ENCODE assay signal across 34 cellular contexts in the genomic region with DNA sequence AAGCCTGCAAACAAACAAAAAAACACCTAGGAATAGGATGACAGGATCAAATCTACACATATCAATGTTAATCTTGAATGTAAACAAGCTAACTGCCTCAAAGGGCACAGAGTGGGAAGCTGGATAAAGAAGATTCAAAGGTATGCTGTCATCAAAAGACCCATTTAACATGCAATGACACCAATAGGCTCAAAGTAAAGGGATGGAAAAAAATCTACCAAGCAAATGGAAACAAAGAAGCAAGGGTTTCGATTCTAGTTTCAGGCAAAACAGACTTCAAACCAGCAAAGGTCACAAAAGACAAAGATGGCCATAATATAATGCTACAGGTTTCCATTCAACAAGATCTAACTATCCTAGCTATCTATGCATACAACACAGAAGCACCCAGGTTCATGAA. TPM values are rescaled to one million over a fixed set of nuclear protein-coding genes. Genes with fewer than 3 reads are reported as not detected.
A peak's percentile ranks its signal among the peaks of the same experiment; 100 is the strongest.
DNase-seq lines count a peak whose midpoint lies in the region; ATAC-seq and TF ChIP-seq lines count a peak whose summit lies in the region.
"Had no signal": no experiment of that assay in that cellular context is flagged by ENCODE, and none has a peak within 500 bp of the region (broad histone marks: within the 10 kb centered on the region; RNA-seq: fewer than 3 reads in every experiment).

No MANE protein-coding gene starts in this region.

- peak overlapping the region in 1 of 2 donors; percentile 6 for H3K4me3 Mint-ChIP-seq in activated T-cell treated with anti-CD3 and anti-CD28 coated beads, Interleukin-2, amount 50 U/mL, for 72 hours
- peak overlapping the region in 1 of 2 donors; percentile 1 for H3K4me3 Mint-ChIP-seq in stimulated activated naive B cell treated with anti-CD40 and anti-IgM and Interleukin-4, amounts not matched to agents 10 μg/mL and 1 μg/mL and 100 μg/mL, for 72 hours
- H3K4me3 Mint-ChIP-seq: activated naive CD4-positive, alpha-beta T cell treated with anti-CD3 and anti-CD28 coated beads, Interleukin-2, amount 10 ng/mL, durations not matched to agents 7 days and 5 days; central memory CD8-positive, alpha-beta T cell; HFFc6; nephron; T-cell had no signal

- DNase-seq in activated T-cell treated with anti-CD3 and anti-CD28 coated beads, Interleukin-2, amount 50 U/mL, for 72 hours: no peak
- DNase-seq in activated T-cell treated with anti-CD3 and anti-CD28 coated beads, Interleukin-2, amount 50 U/mL, for 48 hours: no peak
- DNase-seq in stimulated activated naive B cell treated with anti-CD40 and anti-IgM and Interleukin-4, amounts not matched to agents 10 μg/mL and 1 μg/mL and 100 μg/mL, for 72 hours: no peak
- no peak for DNase-seq in NCI-H146 (lab: John Stamatoyannopoulos, UW)
- no peak for DNase-seq in gastrocnemius medialis
- DNase-seq in HT-29 (ENCODE audit: low spot score): no peak
- DNase-seq: activated CD8-positive, alpha-beta memory T cell treated with anti-CD3 and anti-CD28 coated beads, Interleukin-2, amount 50 U/mL, for 4 hours; activated naive CD4-positive, alpha-beta T cell treated with anti-CD3 and anti-CD28 coated beads, Interleukin-2, amount 10 ng/mL, durations not matched to agents 7 days and 5 days; COR-L47; dorsolateral prefrontal cortex; GDM1; GM23248; head of caudate nucleus; HFFc6; kidney glomerular epithelial cell; lower lobe of right lung; mucosa of descending colon; NCI-H1048; NCI-H2029; NCI-H226; NCI-H748 treated with DMSO at 0.1 percent for 48 hours; stimulated activated CD4-positive, alpha-beta T cell treated with anti-CD3 and anti-CD28 coated beads, Interleukin-4, amount 100 ng/mL, for 24 hours; stimulated activated naive CD4-positive, alpha-beta T cell treated with Interleukin-2 at 50 U/mL for 16 hours; T-cell; thyroid gland had no signal

- no peaks in the 10 kb centered on the region for H3K9me3 Mint-ChIP-seq in activated T-cell treated with anti-CD3 and anti-CD28 coated beads, Interleukin-2, amount 50 U/mL, for 72 hours
- no peaks in the 10 kb centered on the region for H3K9me3 Mint-ChIP-seq in stimulated activated naive B cell treated with anti-CD40 and anti-IgM and Interleukin-4, amounts not matched to agents 10 μg/mL and 1 μg/mL and 100 μg/mL, for 72 hours
- H3K9me3 Mint-ChIP-seq: activated naive CD4-positive, alpha-beta T cell treated with anti-CD3 and anti-CD28 coated beads, Interleukin-2, amount 10 ng/mL, durations not matched to agents 7 days and 5 days; central memory CD8-positive, alpha-beta T cell; HFFc6; T-cell had no signal

- H3K27me3 Mint-ChIP-seq in activated T-cell treated with anti-CD3 and anti-CD28 coated beads, Interleukin-2, amount 50 U/mL, for 72 hours (ENCODE audit: low read depth): no peaks in the 10 kb centered on the region
- peaks cover 0 to 3% of the 10 kb centered on the region in 2 donors for H3K27me3 Mint-ChIP-seq in stimulated activated naive B cell treated with anti-CD40 and anti-IgM and Interleukin-4, amounts not matched to agents 10 μg/mL and 1 μg/mL and 100 μg/mL, for 72 hours
- H3K27me3 Mint-ChIP-seq: activated naive CD4-positive, alpha-beta T cell treated with anti-CD3 and anti-CD28 coated beads, Interleukin-2, amount 10 ng/mL, durations not matched to agents 7 days and 5 days had no signal

- TF ChIP-seq POLR2A in gastrocnemius medialis (IDR thresholded peaks at IDR 0.05): no peak

- peak; percentile 72 to 79 for ATAC-seq in activated T-cell treated with anti-CD3 and anti-CD28 coated beads, Interleukin-2, amount 50 U/mL, for 72 hours (replicated peaks in 1 of 2)
- peak; percentile 55 for ATAC-seq in GM21447 (IDR thresholded peaks at IDR 0.05; ENCODE audit: unreplicated experiment)
- ATAC-seq in HG03095 (IDR thresholded peaks at IDR 0.05; ENCODE audit: unreplicated experiment): peak; percentile 58
- ATAC-seq in stimulated activated naive B cell treated with anti-CD40 and anti-IgM and Interleukin-4, amounts not matched to agents 10 μg/mL and 1 μg/mL and 100 μg/mL, for 72 hours (replicated peaks): peak; percentile 73 to 82
- no peak for ATAC-seq in gastrocnemius medialis
- ATAC-seq: lower lobe of right lung, mucosa of descending colon, T-cell had no signal

- in situ Hi-C loops in gastrocnemius medialis (cut with MboI; ENCODE audit: low sequenced_read_pairs in 4 of 4): no loop called here

- H3K27ac ChIP-seq in gastrocnemius medialis: no peak overlapping the region
- H3K27ac ChIP-seq: BLaER1 treated with 17β-estradiol and CSF1 and Interleukin-3, amounts not matched to agents 10 nM and 100 nM; dorsolateral prefrontal cortex; GM23248; lower lobe of right lung; SJSA1; thyroid gland had no signal

- peaks cover 41% of the 10 kb centered on the region for H3K4me1 Mint-ChIP-seq in activated T-cell treated with anti-CD3 and anti-CD28 coated beads, Interleukin-2, amount 50 U/mL, for 72 hours (ENCODE audit: low read depth)
- peaks cover 8 to 27% of the 10 kb centered on the region in 2 donors for H3K4me1 Mint-ChIP-seq in stimulated activated naive B cell treated with anti-CD40 and anti-IgM and Interleukin-4, amounts not matched to agents 10 μg/mL and 1 μg/mL and 100 μg/mL, for 72 hours
- H3K4me1 Mint-ChIP-seq: central memory CD8-positive, alpha-beta T cell; nephron had no signal

- no peak for TF ChIP-seq CTCF in gastrocnemius medialis (IDR thresholded peaks at IDR 0.05 in 4 of 5, conservative IDR thresholded peaks at IDR 0.05 in 1 of 5)

- H3K4me1 ChIP-seq in gastrocnemius medialis: no peaks in the 10 kb centered on the region
- H3K4me1 ChIP-seq: lower lobe of right lung, SJSA1, thyroid gland had no signal

- H3K36me3 Mint-ChIP-seq in activated T-cell treated with anti-CD3 and anti-CD28 coated beads, Interleukin-2, amount 50 U/mL, for 72 hours (ENCODE audit: insufficient read depth in 2 of 2): peaks cover 2% of the 10 kb centered on the region in 2 donors
- no peaks in the 10 kb centered on the region for H3K36me3 Mint-ChIP-seq in stimulated activated naive B cell treated with anti-CD40 and anti-IgM and Interleukin-4, amounts not matched to agents 10 μg/mL and 1 μg/mL and 100 μg/mL, for 72 hours
- H3K36me3 Mint-ChIP-seq: activated naive CD4-positive, alpha-beta T cell treated with anti-CD3 and anti-CD28 coated beads, Interleukin-2, amount 10 ng/mL, durations not matched to agents 7 days and 5 days; T-cell had no signal

- intact Hi-C loops in gastrocnemius medialis (cut with DNase I; ENCODE audit: low total_unique reads): no loop called here

- H3K4me3 ChIP-seq in gastrocnemius medialis: no peak overlapping the region
- H3K4me3 ChIP-seq: BLaER1 treated with 17β-estradiol and CSF1 and Interleukin-3, amounts not matched to agents 10 nM and 100 nM; dorsolateral prefrontal cortex; GM23248; lower lobe of right lung; mucosa of descending colon; SJSA1; thyroid gland had no signal

- no peaks in the 10 kb centered on the region for H3K36me3 ChIP-seq in gastrocnemius medialis
- H3K36me3 ChIP-seq: BLaER1 treated with 17β-estradiol and CSF1 and Interleukin-3, amounts not matched to agents 10 nM and 100 nM; lower lobe of right lung; SJSA1; thyroid gland had no signal

- peak overlapping the region; percentile 62 for H3K27ac Mint-ChIP-seq in activated T-cell treated with anti-CD3 and anti-CD28 coated beads, Interleukin-2, amount 50 U/mL, for 72 hours
- no peak overlapping the region for H3K27ac Mint-ChIP-seq in stimulated activated naive B cell treated with anti-CD40 and anti-IgM and Interleukin-4, amounts not matched to agents 10 μg/mL and 1 μg/mL and 100 μg/mL, for 72 hours
- H3K27ac Mint-ChIP-seq: activated naive CD4-positive, alpha-beta T cell treated with anti-CD3 and anti-CD28 coated beads, Interleukin-2, amount 10 ng/mL, durations not matched to agents 7 days and 5 days; HFFc6; nephron; T-cell had no signal

- H3K27me3 ChIP-seq in gastrocnemius medialis: no peaks in the 10 kb centered on the region
- H3K27me3 ChIP-seq: BLaER1 treated with 17β-estradiol and CSF1 and Interleukin-3, amounts not matched to agents 10 nM and 100 nM; SJSA1; thyroid gland had no signal

- H3K9me3 ChIP-seq in gastrocnemius medialis: no peaks in the 10 kb centered on the region
- H3K9me3 ChIP-seq: BLaER1 treated with 17β-estradiol and CSF1 and Interleukin-3, amounts not matched to agents 10 nM and 100 nM; lower lobe of right lung; mucosa of descending colon; SJSA1; thyroid gland had no signal

RNA-seq across cellular contexts. Expression of a gene that starts 16.2 kb away (rescaled TPM):
- total RNA-seq in activated T-cell treated with anti-CD3 and anti-CD28 coated beads, Interleukin-2, amount 50 U/mL, for 72 hours: not detected
- not detected for total RNA-seq in gastrocnemius medialis
- not detected in 2 replicates for total RNA-seq in HT-29 (2014; rRNA removed; shearing (Covaris generic))
- total RNA-seq: astrocyte, GM23248, HFFc6, lower lobe of right lung, mucosa of descending colon, osteocyte, RPMI7951, SJSA1, T-cell, thyroid gland had no signal

RNA-seq across cellular contexts. Expression of a gene that starts 21.1 kb away (rescaled TPM):
- not detected for total RNA-seq in activated T-cell treated with anti-CD3 and anti-CD28 coated beads, Interleukin-2, amount 50 U/mL, for 72 hours
- total RNA-seq in gastrocnemius medialis: not detected
- not detected in 2 replicates for total RNA-seq in HT-29 (2014; rRNA removed; shearing (Covaris generic))
- total RNA-seq: astrocyte, GM23248, HFFc6, lower lobe of right lung, mucosa of descending colon, osteocyte, RPMI7951, SJSA1, T-cell, thyroid gland had no signal

RNA-seq across cellular contexts. Expression of a gene that starts 31.3 kb away (rescaled TPM):
- total RNA-seq in activated T-cell treated with anti-CD3 and anti-CD28 coated beads, Interleukin-2, amount 50 U/mL, for 72 hours: not detected
- not detected for total RNA-seq in gastrocnemius medialis
- not detected in 2 replicates for total RNA-seq in HT-29 (2014; rRNA removed; shearing (Covaris generic))
- total RNA-seq: astrocyte, GM23248, HFFc6, lower lobe of right lung, mucosa of descending colon, osteocyte, RPMI7951, SJSA1, T-cell, thyroid gland had no signal

RNA-seq across cellular contexts. Expression of a gene that starts 39.2 kb away (rescaled TPM):
- not detected for total RNA-seq in activated T-cell treated with anti-CD3 and anti-CD28 coated beads, Interleukin-2, amount 50 U/mL, for 72 hours
- total RNA-seq in gastrocnemius medialis: not detected
- total RNA-seq in HT-29 (2014; rRNA removed; shearing (Covaris generic)): not detected in 2 replicates
- total RNA-seq: astrocyte, GM23248, HFFc6, lower lobe of right lung, mucosa of descending colon, osteocyte, RPMI7951, SJSA1, T-cell, thyroid gland had no signal

RNA-seq across cellular contexts. Expression of a gene that starts 41.6 kb away (rescaled TPM):
- total RNA-seq in activated T-cell treated with anti-CD3 and anti-CD28 coated beads, Interleukin-2, amount 50 U/mL, for 72 hours: not detected
- not detected for total RNA-seq in gastrocnemius medialis
- not detected in 2 replicates for total RNA-seq in HT-29 (2014; rRNA removed; shearing (Covaris generic))
- total RNA-seq: astrocyte, GM23248, HFFc6, lower lobe of right lung, mucosa of descending colon, osteocyte, RPMI7951, SJSA1, T-cell, thyroid gland had no signal

Comparison
In these comparisons a context has a peak if more than half of its experiments do, and no peak if none do; other contexts are left out.
1. ATAC-seq: peak in activated T-cell treated with anti-CD3 and anti-CD28 coated beads, Interleukin-2, amount 50 U/mL, for 72 hours (2 of 2), GM21447 (single experiment), HG03095 (single experiment) and stimulated activated naive B cell treated with anti-CD40 and anti-IgM and Interleukin-4, amounts not matched to agents 10 μg/mL and 1 μg/mL and 100 μg/mL, for 72 hours (2 of 2); none in gastrocnemius medialis (0 of 2).